Comparison of ENCODE assay signal across 8 cellular contexts in the genomic region with DNA sequence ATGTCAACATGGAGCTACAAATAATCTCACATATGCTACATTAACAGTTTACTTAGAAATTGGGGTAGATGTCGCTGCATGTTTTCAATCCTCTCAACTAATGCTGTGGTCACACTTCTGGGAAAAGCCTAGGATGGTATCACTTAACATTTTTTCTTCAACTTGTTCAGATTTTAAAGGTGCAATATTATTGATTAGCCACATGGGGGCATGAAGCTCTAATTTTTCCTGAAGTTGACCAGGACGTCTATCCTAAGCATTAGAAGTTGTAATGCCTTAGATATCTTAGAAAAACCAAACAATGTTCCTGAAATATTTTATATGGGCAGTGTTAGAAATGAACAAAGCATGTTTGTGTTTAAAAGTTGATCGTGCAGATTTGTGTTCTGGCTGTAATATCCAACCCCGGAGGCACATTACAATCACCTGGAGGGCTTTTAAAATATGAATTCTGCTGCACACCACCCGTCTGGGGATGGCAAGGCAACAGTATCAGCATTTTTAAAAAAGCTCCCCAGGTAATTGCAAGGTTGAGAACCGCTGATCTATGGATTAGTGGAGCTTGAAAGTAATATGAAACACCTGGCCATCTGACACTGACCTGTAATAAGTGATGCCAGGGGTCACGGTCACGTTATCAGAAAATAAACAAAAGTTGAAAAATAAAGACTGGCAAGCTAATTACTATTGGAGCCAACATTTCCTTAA.
A peak's percentile ranks its signal among the peaks of the same experiment; 100 is the strongest.
DNase-seq lines count a peak whose midpoint lies in the region; ATAC-seq and TF ChIP-seq lines count a peak whose summit lies in the region.

No MANE protein-coding gene starts in this region.

- no peak for ATAC-seq in CD8-positive, alpha-beta T cell
- peak; percentile 71 for ATAC-seq in HG03159 (IDR thresholded peaks at IDR 0.05; ENCODE audit: unreplicated experiment)
- ATAC-seq in psoas muscle: peak in 1 of 4 donors; percentile 43

- H3K36me3 ChIP-seq in CD8-positive, alpha-beta T cell (ENCODE audit: insufficient read depth, low read length): no peaks in the 10 kb centered on the region
- no peaks in the 10 kb centered on the region for H3K36me3 ChIP-seq in psoas muscle (ENCODE audit: insufficient read depth in 1 of 2, low read depth in 1 of 2)

- no peaks in the 10 kb centered on the region for H3K9me3 Mint-ChIP-seq in CD8-positive, alpha-beta T cell

- intact Hi-C loops in CD8-positive, alpha-beta T cell (cut with DNase I, micrococcal nuclease): loop anchor here (5.0 kb wide), 2 partner anchors 363 to 1088 kb away; no protein-coding TSS in a partner anchor
- intact Hi-C loops in psoas muscle (cut with DNase I): loop anchor here (2.0 to 5.0 kb wide), 2 partner anchors 363 to 365 kb away; no protein-coding TSS in a partner anchor

- no peaks in the 10 kb centered on the region for H3K9me3 ChIP-seq in CD8-positive, alpha-beta T cell (ENCODE audit: low read length)
- no peaks in the 10 kb centered on the region for H3K9me3 ChIP-seq in psoas muscle

- TF ChIP-seq CTCF in CD8-positive, alpha-beta T cell (IDR thresholded peaks at IDR 0.05): peak; percentile 54
- TF ChIP-seq CTCF in psoas muscle (IDR thresholded peaks at IDR 0.05): peak; percentile 64

- H3K27me3 Mint-ChIP-seq in CD8-positive, alpha-beta T cell (ENCODE audit: low read depth): peaks cover 19% of the 10 kb centered on the region

- POLR2A ChIA-PET in CD8-positive, alpha-beta T cell (lab: Charles Lee): no interaction called here

- no peaks in the 10 kb centered on the region for H3K4me1 Mint-ChIP-seq in CD8-positive, alpha-beta T cell (ENCODE audit: low read depth)

- H3K27ac Mint-ChIP-seq in CD8-positive, alpha-beta T cell: no peak overlapping the region

- DNase-seq in CD8-positive, alpha-beta T cell: no peak
- peak; percentile 57 for DNase-seq in RKO (ENCODE audit: low spot score)
- DNase-seq in fibroblast of gingiva (ENCODE audit: low read depth): peak; percentile 75
- no peak for DNase-seq in psoas muscle
- DNase-seq in NCI-H187 treated with DMSO at 0.1 percent for 48 hours (lab: John Stamatoyannopoulos, UW): no peak
- no peak for DNase-seq in activated naive CD4-positive, alpha-beta T cell treated with anti-CD3 and anti-CD28 coated beads, Interleukin-2, amount 50 U/mL, for 16 hours
- DNase-seq in GOT3 (lab: John Stamatoyannopoulos, UW): no peak

- no peaks in the 10 kb centered on the region for H3K36me3 Mint-ChIP-seq in CD8-positive, alpha-beta T cell

- CTCF ChIA-PET in CD8-positive, alpha-beta T cell (lab: Charles Lee): interaction anchor here (0.6 to 1.7 kb wide), 8 partner anchors 9 to 364 kb away, joined by 3 to 6 read pairs (median 4); no protein-coding TSS in a partner anchor

- H3K4me3 ChIP-seq in CD8-positive, alpha-beta T cell (ENCODE audit: low read depth, low read length): no peak overlapping the region
- no peak overlapping the region for H3K4me3 ChIP-seq in psoas muscle

- H3K27me3 ChIP-seq in CD8-positive, alpha-beta T cell (ENCODE audit: insufficient read depth, low read length): no peaks in the 10 kb centered on the region
- H3K27me3 ChIP-seq in psoas muscle (ENCODE audit: insufficient read depth in 3 of 3, low read length in 2 of 3): no peaks in the 10 kb centered on the region

- 16 to 19% (median 17%) methylated on average over 8 of the region's 8 CpGs for WGBS in psoas muscle, 3 donors

- no peak overlapping the region for H3K27ac ChIP-seq in CD8-positive, alpha-beta T cell (ENCODE audit: low read depth, low read length)
- no peak overlapping the region for H3K27ac ChIP-seq in psoas muscle

- H3K4me1 ChIP-seq in CD8-positive, alpha-beta T cell (ENCODE audit: insufficient read depth, low read length): no peaks in the 10 kb centered on the region
- H3K4me1 ChIP-seq in psoas muscle: no peaks in the 10 kb centered on the region

- H3K4me3 Mint-ChIP-seq in CD8-positive, alpha-beta T cell: no peak overlapping the region

Comparison
In these comparisons a context has a peak if more than half of its experiments do, and no peak if none do; other contexts are left out.
1. DNase-seq: peak in RKO (single experiment) and fibroblast of gingiva (single experiment); none in CD8-positive, alpha-beta T cell (0 of 7), psoas muscle (0 of 2), NCI-H187 treated with DMSO at 0.1 percent for 48 hours (single experiment), activated naive CD4-positive, alpha-beta T cell treated with anti-CD3 and anti-CD28 coated beads, Interleukin-2, amount 50 U/mL, for 16 hours (single experiment) and GOT3 (single experiment).